ENCODE assay signal across 8 cellular contexts in the genomic region with DNA sequence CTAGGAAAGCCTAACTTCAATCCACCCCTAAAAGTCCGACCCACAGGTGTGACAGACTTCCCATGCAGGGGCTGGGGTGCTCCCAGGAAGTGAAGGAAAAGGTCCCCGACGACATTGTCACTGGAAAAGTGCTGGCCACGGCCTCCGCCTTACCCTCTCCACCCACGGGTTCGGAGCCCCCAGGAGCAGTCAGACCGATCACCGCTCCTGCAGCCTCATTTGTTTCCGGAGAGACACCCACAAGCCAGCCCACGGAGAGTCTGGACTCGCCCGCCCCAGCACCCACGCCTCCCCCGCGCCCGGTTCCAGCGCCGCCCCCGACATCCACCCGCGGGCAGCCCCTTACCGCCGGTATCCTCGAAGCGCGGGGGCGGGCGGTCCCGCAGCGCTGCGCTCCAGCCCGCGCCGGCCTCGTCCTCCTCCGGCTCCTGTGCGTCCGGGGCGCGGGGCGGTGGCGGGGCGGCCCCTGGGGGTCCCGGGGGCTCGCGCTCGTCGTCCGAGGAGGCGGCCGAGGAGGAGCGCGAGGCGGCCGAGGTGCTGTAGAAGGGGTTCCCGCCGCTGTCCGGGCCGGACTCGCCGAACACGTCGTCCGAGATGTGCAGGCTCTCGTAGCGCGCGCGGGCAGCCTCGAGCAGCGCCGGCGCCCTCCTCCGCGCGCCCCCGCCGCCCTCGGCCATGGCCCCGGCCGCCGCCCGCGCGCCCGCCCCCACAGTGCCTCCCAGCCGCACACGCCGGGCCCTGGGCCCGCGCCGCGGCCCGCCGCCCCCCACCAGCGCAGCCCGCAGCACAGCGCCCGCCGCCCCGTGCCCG. TPM values are rescaled to one million over a fixed set of nuclear protein-coding genes. Genes with fewer than 3 reads are reported as not detected.
DNase-seq lines count a peak whose midpoint lies in the region; ATAC-seq and TF ChIP-seq lines count a peak whose summit lies in the region.

No MANE protein-coding gene starts in this region.

- H3K27ac ChIP-seq in A673 (ENCODE audit: low read depth, low read length, poor library complexity, severe bottlenecking), result no peak overlapping the region
- peak overlapping the region; percentile 36 for H3K27ac ChIP-seq in layer of hippocampus (ENCODE audit: low read depth, low read length)

- ATAC-seq in GM18520 (IDR thresholded peaks at IDR 0.05; ENCODE audit: unreplicated experiment), result no peak

- CTCF ChIA-PET in A673 (lab: Charles Lee), result no interaction called here

- intact Hi-C loops in A673 (cut with micrococcal nuclease; ENCODE audit: unreplicated experiment), result no loop called here

- H3K27me3 ChIP-seq in A673 (replicated peaks; ENCODE audit: insufficient read depth, low read depth, low read length, poor library complexity), result peaks cover 87% of the 10 kb centered on the region
- peaks cover 13% of the 10 kb centered on the region for H3K27me3 ChIP-seq in H7 (ENCODE audit: control insufficient read depth, insufficient read depth, low read length)
- H3K27me3 ChIP-seq in layer of hippocampus (ENCODE audit: control insufficient read depth, insufficient read depth, low read length), result no peaks in the 10 kb centered on the region

- peaks cover 55% of the 10 kb centered on the region for H3K27me3 Mint-ChIP-seq in activated naive CD8-positive, alpha-beta T cell
- peaks cover 61% of the 10 kb centered on the region for H3K27me3 Mint-ChIP-seq in type B pancreatic cell

- peaks cover under 1% of the 10 kb centered on the region for H3K9me3 Mint-ChIP-seq in activated naive CD8-positive, alpha-beta T cell (ENCODE audit: low read depth)
- H3K9me3 Mint-ChIP-seq in type B pancreatic cell, result no peaks in the 10 kb centered on the region

- H3K4me3 ChIP-seq in A673 (ENCODE audit: low read depth, low read length, poor library complexity, severe bottlenecking) (peak overlapping the region; percentile 30), H7 (ENCODE audit: insufficient read depth, low read depth, low read length) (peak overlapping the region; percentile 55)

- TF ChIP-seq CTCF in A673 (conservative IDR thresholded peaks at IDR 0.05; ENCODE audit: low read depth, low read length) (no peak), type B pancreatic cell (conservative IDR thresholded peaks at IDR 0.05) (no peak)

- POLR2A ChIA-PET in A673 (lab: Charles Lee; ENCODE audit: low non-redundant PET), result no interaction called here

- H3K36me3 ChIP-seq in A673 (ENCODE audit: insufficient read depth, low read length, poor library complexity, severe bottlenecking) (no peaks in the 10 kb centered on the region), H7 (replicated peaks; ENCODE audit: control insufficient read depth, insufficient read depth, low read length) (no peaks in the 10 kb centered on the region)

- no TSS peak for BruUV-seq in A673 (replicated peaks; lab: Mats Ljungman, UMichigan)

- H3K4me1 Mint-ChIP-seq in activated naive CD8-positive, alpha-beta T cell (ENCODE audit: low read depth), result peaks cover 11% of the 10 kb centered on the region
- H3K4me1 Mint-ChIP-seq in type B pancreatic cell (ENCODE audit: unreplicated experiment), result peaks cover 3% of the 10 kb centered on the region

- H3K36me3 Mint-ChIP-seq in activated naive CD8-positive, alpha-beta T cell, result peaks cover 5% of the 10 kb centered on the region
- H3K36me3 Mint-ChIP-seq in type B pancreatic cell, result no peaks in the 10 kb centered on the region

- DNase-seq in A673 (ENCODE audit: low spot score) (no peak), H7 (peak; percentile 73), type B pancreatic cell (ENCODE audit: extremely low spot score, unreplicated experiment) (no peak), SW 1271 (lab: John Stamatoyannopoulos, UW) (no peak), HUDEP-2 (lab: John Stamatoyannopoulos, UW; ENCODE audit: unreplicated experiment in 76 of 76) (no peak)

- no peaks in the 10 kb centered on the region for H3K9me3 ChIP-seq in A673 (ENCODE audit: low read depth, low read length, poor library complexity, severe bottlenecking)

- peaks cover 5% of the 10 kb centered on the region for H3K4me1 ChIP-seq in A673 (ENCODE audit: insufficient read depth, low read length, poor library complexity, severe bottlenecking)

- H3K4me3 Mint-ChIP-seq in activated naive CD8-positive, alpha-beta T cell, result peak overlapping the region; percentile 73
- peak overlapping the region; percentile 86 for H3K4me3 Mint-ChIP-seq in type B pancreatic cell

- no peak overlapping the region for H3K27ac Mint-ChIP-seq in activated naive CD8-positive, alpha-beta T cell
- H3K27ac Mint-ChIP-seq in type B pancreatic cell, result peak overlapping the region; percentile 81

RNA-seq across cellular contexts. Expression of a gene that starts 0.7 kb away (rescaled TPM):
- total RNA-seq in A673 (2021), result 0.22 and 0.52 TPM in 2 replicates
- total RNA-seq in H7 (2014; rRNA removed; shearing (Covaris generic)), result 29.8 and 34.7 TPM in 2 replicates
- 7.2 and 8.7 TPM in 2 replicates for total RNA-seq in type B pancreatic cell (ENCODE audit: low replicate concordance)
